8 cellular contexts compared by ENCODE assay signal in genomic region chr17:28747046-28747691, GRCh38. TPM values are rescaled to one million over a fixed set of nuclear protein-coding genes. Genes with fewer than 3 reads are reported as not detected.
DNase-seq lines count a peak whose midpoint lies in the region; ATAC-seq, FAIRE-seq and TF ChIP-seq lines count a peak whose summit lies in the region.
"Had no signal": no experiment of that assay in that cellular context is flagged by ENCODE, and none has a peak within 500 bp of the region (broad histone marks: within the 10 kb centered on the region; RNA-seq: fewer than 3 reads in every experiment).

No MANE protein-coding gene starts in this region.

- no peak overlapping the region for H2BK120ac ChIP-seq in IMR-90 (ENCODE audit: low read depth, low read length)

- DNase-seq in IMR-90 (no peak), keratinocyte (ENCODE audit: low read depth, low spot score) (no peak), NCI-H1105 (lab: John Stamatoyannopoulos, UW) (no peak), NCI-H1105 treated with DMSO at 0.1 percent for 48 hours (lab: John Stamatoyannopoulos, UW) (no peak)
- no peak for DNase-seq in activated T-cell treated with anti-CD3 and anti-CD28 coated beads, Interleukin-2, amount 50 U/mL, for 4 hours
- DNase-seq in stimulated activated naive CD8-positive, alpha-beta T cell treated with anti-CD3 and anti-CD28 coated beads, Interleukin-15, amount 100 ng/mL, for 72 hours = no peak
- DNase-seq: activated CD8-positive, alpha-beta memory T cell treated with anti-CD3 and anti-CD28 coated beads for 24 hours had no signal

- no peak overlapping the region for H2BK5ac ChIP-seq in IMR-90 (ENCODE audit: low read depth, low read length, poor library complexity, severe bottlenecking)

- no peak overlapping the region for H4K5ac ChIP-seq in IMR-90 (ENCODE audit: low read depth, low read length)

- no peak overlapping the region for H2AK5ac ChIP-seq in IMR-90 (ENCODE audit: low read depth, low read length)

- intact Hi-C loops in IMR-90 (cut with micrococcal nuclease) = no loop called here

- FAIRE-seq in keratinocyte (lab: Jason Lieb, UNC) = no peak

- TF ChIP-seq POLR2A in IMR-90 (IDR thresholded peaks at IDR 0.05; ENCODE audit: low read depth, low read length) = no peak

- H3K4me3 Mint-ChIP-seq in activated T-cell treated with anti-CD3 and anti-CD28 coated beads, Interleukin-2, amount 50 U/mL, for 4 hours = peak overlapping the region; percentile 91
- H3K4me3 Mint-ChIP-seq in stimulated activated naive CD8-positive, alpha-beta T cell treated with anti-CD3 and anti-CD28 coated beads, Interleukin-15, amount 100 ng/mL, for 72 hours = peak overlapping the region; percentile 96

- POLR2A ChIA-PET in IMR-90 (lab: Charles Lee; ENCODE audit: unreplicated experiment) = interaction anchor here (0.6 to 1.7 kb wide), 2 partner anchors 20 to 1995 kb away, joined by 3 to 6 read pairs; no protein-coding TSS in a partner anchor

- dilution Hi-C loops in IMR-90 (cut with HindIII; ENCODE audit: low sequenced_read_pairs, unreplicated experiment) (no loop called here), keratinocyte (cut with MboI; ENCODE audit: extremely low pct_ligation_motif_present, low sequenced_read_pairs) (no loop called here)

- no peak for TF ChIP-seq CTCF in IMR-90 (conservative IDR thresholded peaks at IDR 0.05; ENCODE audit: low read depth, low read length)
- TF ChIP-seq CTCF in keratinocyte (optimal IDR thresholded peaks at IDR 0.05 in 1 of 3, IDR thresholded peaks at IDR 0.05 in 1 of 3, conservative IDR thresholded peaks at IDR 0.05 in 1 of 3; ENCODE audit: extremely low read depth in 1 of 3, insufficient read depth in 2 of 3, low read length in 3 of 3) = no peak

- no peak overlapping the region for H3K4me2 ChIP-seq in IMR-90 (ENCODE audit: low read depth, low read length)
- peak overlapping the region; percentile 87 for H3K4me2 ChIP-seq in keratinocyte (ENCODE audit: control insufficient read depth, extremely low read depth, insufficient read depth, low read depth, low read length)

- no peak overlapping the region for H3K56ac ChIP-seq in IMR-90 (ENCODE audit: extremely low read depth, insufficient read depth, low read length)

- H2AK9ac ChIP-seq in IMR-90 (replicated peaks; ENCODE audit: low read depth, low read length, poor library complexity) = peak overlapping the region; percentile 99

- no peak overlapping the region for H3K18ac ChIP-seq in IMR-90 (ENCODE audit: low read depth, low read length)

- no peak overlapping the region for H2BK20ac ChIP-seq in IMR-90 (ENCODE audit: low read depth, low read length)

- no peak for ATAC-seq in IMR-90 (ENCODE audit: low read depth)
- ATAC-seq in activated T-cell treated with anti-CD3 and anti-CD28 coated beads, Interleukin-2, amount 50 U/mL, for 4 hours = no peak
- no peak for ATAC-seq in stimulated activated naive CD8-positive, alpha-beta T cell treated with anti-CD3 and anti-CD28 coated beads, Interleukin-15, amount 100 ng/mL, for 72 hours
- ATAC-seq in HG03097 (IDR thresholded peaks at IDR 0.05; ENCODE audit: low FRiP score, unreplicated experiment) = no peak

- H4K91ac ChIP-seq in IMR-90 (ENCODE audit: insufficient read depth, low read depth, low read length) = no peak overlapping the region

- H2AFZ ChIP-seq in IMR-90 (replicated peaks; ENCODE audit: low read length, poor library complexity) = no peak overlapping the region
- no peak overlapping the region for H2AFZ ChIP-seq in keratinocyte (ENCODE audit: control insufficient read depth, low read length)

- H3K9ac ChIP-seq in IMR-90 (ENCODE audit: low read depth, low read length) = no peak overlapping the region
- peak overlapping the region; percentile 96 for H3K9ac ChIP-seq in keratinocyte (ENCODE audit: control insufficient read depth, extremely low read depth, insufficient read depth, low read length)

- peaks cover 64% of the 10 kb centered on the region for H3K79me2 ChIP-seq in keratinocyte (ENCODE audit: control insufficient read depth, insufficient read depth, low read length)

- H3K27me3 Mint-ChIP-seq in activated T-cell treated with anti-CD3 and anti-CD28 coated beads, Interleukin-2, amount 50 U/mL, for 4 hours (ENCODE audit: low read depth) = no peaks in the 10 kb centered on the region
- H3K27me3 Mint-ChIP-seq in stimulated activated naive CD8-positive, alpha-beta T cell treated with anti-CD3 and anti-CD28 coated beads, Interleukin-15, amount 100 ng/mL, for 72 hours = no peaks in the 10 kb centered on the region

- H3K27ac ChIP-seq in IMR-90 (ENCODE audit: insufficient read depth, low read length) (no peak overlapping the region), keratinocyte (ENCODE audit: control insufficient read depth, insufficient read depth, low read length) (peak overlapping the region; percentile 91)

- H3K9me3 ChIP-seq in IMR-90 (ENCODE audit: control insufficient read depth, insufficient read depth, low read length) (no peaks in the 10 kb centered on the region), keratinocyte (ENCODE audit: control insufficient read depth, low read depth, low read length) (no peaks in the 10 kb centered on the region)

- no peak overlapping the region for H2BK15ac ChIP-seq in IMR-90 (ENCODE audit: low read depth, low read length)

- peaks cover 79% of the 10 kb centered on the region for H4K20me1 ChIP-seq in IMR-90 (ENCODE audit: insufficient read depth, low read length)
- H4K20me1 ChIP-seq in keratinocyte (ENCODE audit: control insufficient read depth, extremely low read depth, insufficient read depth, low read length) = peaks cover 42% of the 10 kb centered on the region

- H3K27ac Mint-ChIP-seq in stimulated activated naive CD8-positive, alpha-beta T cell treated with anti-CD3 and anti-CD28 coated beads, Interleukin-15, amount 100 ng/mL, for 72 hours = peak overlapping the region in 1 of 2 donors; percentile 90

- peaks cover 16 to 70% of the 10 kb centered on the region in 2 experiments for H3K79me1 ChIP-seq in IMR-90 (ENCODE audit: low read depth in 1 of 2, low read length in 2 of 2)

- 71% methylated on average over 4 of the region's 7 CpGs; no CpG with 5 or more reads in 1 of the 2 experiments for WGBS in IMR-90 (ENCODE audit: extremely low coverage in 2 of 2, insufficient read length in 1 of 2), 2 experiments

- H3K27me3 ChIP-seq in IMR-90 (ENCODE audit: control insufficient read depth, insufficient read depth, low read length) (no peaks in the 10 kb centered on the region), keratinocyte (ENCODE audit: control insufficient read depth, extremely low read depth, insufficient read depth, low read length) (no peaks in the 10 kb centered on the region)

- H3K9me1 ChIP-seq in IMR-90 (ENCODE audit: insufficient read depth, low read length) = peaks cover 8% of the 10 kb centered on the region; the same call in 1 of the 2 replicates
- peaks cover 7% of the 10 kb centered on the region for H3K9me1 ChIP-seq in keratinocyte (ENCODE audit: control insufficient read depth, extremely low read depth, insufficient read depth, low read length)

- no peak for TF ChIP-seq RAD21 in IMR-90 (IDR thresholded peaks at IDR 0.05; ENCODE audit: low read length)

- H4K8ac ChIP-seq in IMR-90 (ENCODE audit: low read depth in 2 of 2, low read length in 2 of 2) = no peak overlapping the region

- in situ Hi-C loops in IMR-90 (cut with MboI; ENCODE audit: low sequenced_read_pairs) = no loop called here

- H3K4me1 ChIP-seq in IMR-90 (ENCODE audit: control insufficient read depth, insufficient read depth, low read length) (peaks cover 16% of the 10 kb centered on the region), keratinocyte (ENCODE audit: control insufficient read depth, extremely low read depth, insufficient read depth, low read length) (peaks cover 36% of the 10 kb centered on the region)

- CTCF ChIA-PET in IMR-90 (lab: Yijun Ruan, JAX) = interaction anchor here (1.1 to 5.4 kb wide), 2 partner anchors 16 to 19 kb away, joined by 3 to 60 read pairs; partner anchors contain the start of genes NEK8 and TLCD1

- H3K9me3 Mint-ChIP-seq in activated T-cell treated with anti-CD3 and anti-CD28 coated beads, Interleukin-2, amount 50 U/mL, for 4 hours = no peaks in the 10 kb centered on the region
- no peaks in the 10 kb centered on the region for H3K9me3 Mint-ChIP-seq in stimulated activated naive CD8-positive, alpha-beta T cell treated with anti-CD3 and anti-CD28 coated beads, Interleukin-15, amount 100 ng/mL, for 72 hours

- H3K36me3 ChIP-seq in IMR-90 (ENCODE audit: control insufficient read depth, insufficient read depth, low read length) (peaks cover 51% of the 10 kb centered on the region), keratinocyte (ENCODE audit: control insufficient read depth in 2 of 2, extremely low read depth in 1 of 2, insufficient read depth in 2 of 2, low read length in 2 of 2) (peaks cover 39 to 49% of the 10 kb centered on the region in 2 experiments)

- H3K4me1 Mint-ChIP-seq in activated T-cell treated with anti-CD3 and anti-CD28 coated beads, Interleukin-2, amount 50 U/mL, for 4 hours (ENCODE audit: low read depth) = peaks cover 20% of the 10 kb centered on the region
- peaks cover 55% of the 10 kb centered on the region for H3K4me1 Mint-ChIP-seq in stimulated activated naive CD8-positive, alpha-beta T cell treated with anti-CD3 and anti-CD28 coated beads, Interleukin-15, amount 100 ng/mL, for 72 hours

- H3K4me3 ChIP-seq in IMR-90 (ENCODE audit: insufficient read depth, low read depth, low read length) (no peak overlapping the region), keratinocyte (ENCODE audit: control insufficient read depth in 2 of 3, extremely low read depth in 1 of 3, insufficient read depth in 2 of 3, low read depth in 1 of 3, low read length in 3 of 3) (peak overlapping the region; percentile 88 to 98 (median 89))

- H3K4ac ChIP-seq in IMR-90 (ENCODE audit: low read depth, low read length) = no peak overlapping the region

- H3K23ac ChIP-seq in IMR-90 (ENCODE audit: low read depth, low read length) = no peak overlapping the region

- no peak overlapping the region for H3K14ac ChIP-seq in IMR-90 (replicated peaks; ENCODE audit: low read depth, low read length)

- BruUV-seq in IMR-90 (replicated peaks; lab: Mats Ljungman, UMichigan) = no TSS peak

- peaks cover 3% of the 10 kb centered on the region for H3K36me3 Mint-ChIP-seq in activated T-cell treated with anti-CD3 and anti-CD28 coated beads, Interleukin-2, amount 50 U/mL, for 4 hours (ENCODE audit: insufficient read depth)

RNA-seq across cellular contexts. Expression of gene TRAF4, which starts 3.4 kb away (rescaled TPM):
- 27.5 and 36.9 TPM in 2 replicates for total RNA-seq in IMR-90 (2012; rRNA removed)
- polyA plus RNA-seq in IMR-90 (2012; rRNA removed) = 63.2 and 75.6 TPM in 2 replicates
- polyA plus RNA-seq in IMR-90 (2012; cell fraction: cytosol; rRNA removed) = 51.5 and 75.6 TPM in 2 replicates
- 310 and 764 TPM in 2 replicates for polyA plus RNA-seq in IMR-90 (2012; cell fraction: nucleus; rRNA removed; ENCODE audit: low replicate concordance)
- total RNA-seq in activated T-cell treated with anti-CD3 and anti-CD28 coated beads, Interleukin-2, amount 50 U/mL, for 4 hours = 100 to 1,000 TPM; 221 to 247 (median 229) TPM
- 57.3 to 69.4 TPM (median 60.5 TPM) in 3 replicates for polyA plus RNA-seq in keratinocyte
- 12.1 TPM for polyA plus RNA-seq in keratinocyte (2011; ENCODE audit: low read depth)
- polyA plus RNA-seq in keratinocyte (2011; cell fraction: cytosol; rRNA removed) = 34.2 and 49.5 TPM in 2 replicates
- 136 and 156 TPM in 2 replicates for polyA plus RNA-seq in keratinocyte (2011; cell fraction: nucleus; rRNA removed)
- 29.3 and 55.3 TPM in 2 replicates for polyA plus RNA-seq in keratinocyte (2012; ENCODE audit: low replicate concordance)
- polyA minus RNA-seq in keratinocyte = 78.9 to 246 TPM (median 103 TPM) in 3 replicates
- 74.6 TPM for polyA minus RNA-seq in keratinocyte (2011; cell fraction: cytosol; rRNA and poly(A)+ RNA removed)
- 85.4 and 89.2 TPM in 2 replicates for polyA minus RNA-seq in keratinocyte (2011; cell fraction: nucleus; rRNA and poly(A)+ RNA removed)

RNA-seq across cellular contexts. Expression of gene NEK8, which starts 18.6 kb away (rescaled TPM):
- total RNA-seq in IMR-90 (2012; rRNA removed) = 3.1 and 5.2 TPM in 2 replicates
- polyA plus RNA-seq in IMR-90 (2012; rRNA removed) (4.1 and 4.6 TPM in 2 replicates), keratinocyte (4.1 to 6.2 TPM (median 4.3 TPM) in 3 replicates)
- 2.6 and 5.8 TPM in 2 replicates for polyA plus RNA-seq in IMR-90 (2012; cell fraction: cytosol; rRNA removed)
- polyA plus RNA-seq in IMR-90 (2012; cell fraction: nucleus; rRNA removed; ENCODE audit: low replicate concordance) = 14.0 and 18.2 TPM in 2 replicates
- 1 to 10 TPM; 5.8 to 7.7 (median 7.6) TPM for total RNA-seq in activated T-cell treated with anti-CD3 and anti-CD28 coated beads, Interleukin-2, amount 50 U/mL, for 4 hours
- polyA plus RNA-seq in keratinocyte (2011; ENCODE audit: low read depth) = 0.17 TPM
- 2.1 and 3.0 TPM in 2 replicates for polyA plus RNA-seq in keratinocyte (2011; cell fraction: cytosol; rRNA removed)
- polyA plus RNA-seq in keratinocyte (2011; cell fraction: nucleus; rRNA removed) = 12.1 and 12.5 TPM in 2 replicates
- polyA plus RNA-seq in keratinocyte (2012; ENCODE audit: low replicate concordance) = 0.80 and 2.6 TPM in 2 replicates
- polyA minus RNA-seq in keratinocyte = 7.7 to 9.8 TPM (median 9.6 TPM) in 3 replicates
- polyA minus RNA-seq in keratinocyte (2011; cell fraction: cytosol; rRNA and poly(A)+ RNA removed) = 2.3 TPM
- polyA minus RNA-seq in keratinocyte (2011; cell fraction: nucleus; rRNA and poly(A)+ RNA removed) = 3.7 and 5.8 TPM in 2 replicates

RNA-seq across cellular contexts. Expression of gene TLCD1, which starts 21.1 kb away (rescaled TPM):
- total RNA-seq in IMR-90 (2012; rRNA removed) = 3.6 and 3.9 TPM in 2 replicates
- polyA plus RNA-seq in IMR-90 (2012; rRNA removed) (8.7 and 9.3 TPM in 2 replicates), keratinocyte (12.0 to 14.7 TPM (median 14.0 TPM) in 3 replicates)
- polyA plus RNA-seq in IMR-90 (2012; cell fraction: cytosol; rRNA removed) = 5.9 and 14.1 TPM in 2 replicates
- polyA plus RNA-seq in IMR-90 (2012; cell fraction: nucleus; rRNA removed; ENCODE audit: low replicate concordance) = 3.7 and 5.6 TPM in 2 replicates
- total RNA-seq in activated T-cell treated with anti-CD3 and anti-CD28 coated beads, Interleukin-2, amount 50 U/mL, for 4 hours = 10 to 100 TPM; 20.8 to 28.5 (median 23.8) TPM
- polyA plus RNA-seq in keratinocyte (2011; ENCODE audit: low read depth) = 1.1 TPM
- polyA plus RNA-seq in keratinocyte (2011; cell fraction: cytosol; rRNA removed) = 11.8 and 15.0 TPM in 2 replicates
- 9.3 and 9.5 TPM in 2 replicates for polyA plus RNA-seq in keratinocyte (2011; cell fraction: nucleus; rRNA removed)
- polyA plus RNA-seq in keratinocyte (2012; ENCODE audit: low replicate concordance) = 12.2 and 12.6 TPM in 2 replicates
- polyA minus RNA-seq in keratinocyte = 12.0 to 13.8 TPM (median 13.1 TPM) in 3 replicates
- polyA minus RNA-seq in keratinocyte (2011; cell fraction: cytosol; rRNA and poly(A)+ RNA removed) = 8.8 TPM
- 3.4 and 8.8 TPM in 2 replicates for polyA minus RNA-seq in keratinocyte (2011; cell fraction: nucleus; rRNA and poly(A)+ RNA removed)

RNA-seq across cellular contexts. Expression of gene RPL23A, which starts 27.4 kb away (rescaled TPM):
- total RNA-seq in IMR-90 (2012; rRNA removed) = 572 and 596 TPM in 2 replicates
- polyA plus RNA-seq in IMR-90 (2012; rRNA removed) = 958 and 1,004 TPM in 2 replicates
- 180 and 421 TPM in 2 replicates for polyA plus RNA-seq in IMR-90 (2012; cell fraction: cytosol; rRNA removed)
- 47.7 and 402 TPM in 2 replicates for polyA plus RNA-seq in IMR-90 (2012; cell fraction: nucleus; rRNA removed; ENCODE audit: low replicate concordance)
- total RNA-seq in activated T-cell treated with anti-CD3 and anti-CD28 coated beads, Interleukin-2, amount 50 U/mL, for 4 hours = 1,000 to 10,000 TPM; 2,218 to 2,392 (median 2,312) TPM
- 976 to 1,971 TPM (median 1,096 TPM) in 3 replicates for polyA plus RNA-seq in keratinocyte
- 1,360 TPM for polyA plus RNA-seq in keratinocyte (2011; ENCODE audit: low read depth)
- polyA plus RNA-seq in keratinocyte (2011; cell fraction: cytosol; rRNA removed) = 1,303 and 1,911 TPM in 2 replicates
- 362 and 498 TPM in 2 replicates for polyA plus RNA-seq in keratinocyte (2011; cell fraction: nucleus; rRNA removed)
- 1,164 and 2,033 TPM in 2 replicates for polyA plus RNA-seq in keratinocyte (2012; ENCODE audit: low replicate concordance)
- polyA minus RNA-seq in keratinocyte = 118 to 1,597 TPM (median 833 TPM) in 3 replicates
- 861 TPM for polyA minus RNA-seq in keratinocyte (2011; cell fraction: cytosol; rRNA and poly(A)+ RNA removed)
- polyA minus RNA-seq in keratinocyte (2011; cell fraction: nucleus; rRNA and poly(A)+ RNA removed) = 131 and 202 TPM in 2 replicates

RNA-seq across cellular contexts. Expression of gene RAB34, which starts 29.5 kb away (rescaled TPM):
- total RNA-seq in IMR-90 (2012; rRNA removed) = 304 and 351 TPM in 2 replicates
- polyA plus RNA-seq in IMR-90 (2012; rRNA removed) (374 and 387 TPM in 2 replicates), keratinocyte (115 to 180 TPM (median 134 TPM) in 3 replicates)
- 274 and 575 TPM in 2 replicates for polyA plus RNA-seq in IMR-90 (2012; cell fraction: cytosol; rRNA removed)
- polyA plus RNA-seq in IMR-90 (2012; cell fraction: nucleus; rRNA removed; ENCODE audit: low replicate concordance) = 417 and 521 TPM in 2 replicates
- 100 to 1,000 TPM in 1 of 3 donors, 10 to 100 TPM in 2; 11.3 to 100 (median 14.1) TPM for total RNA-seq in activated T-cell treated with anti-CD3 and anti-CD28 coated beads, Interleukin-2, amount 50 U/mL, for 4 hours
- polyA plus RNA-seq in keratinocyte (2011; ENCODE audit: low read depth) = 26.8 TPM
- 119 and 128 TPM in 2 replicates for polyA plus RNA-seq in keratinocyte (2011; cell fraction: cytosol; rRNA removed)
- 105 TPM in 2 replicates for polyA plus RNA-seq in keratinocyte (2011; cell fraction: nucleus; rRNA removed)
- polyA plus RNA-seq in keratinocyte (2012; ENCODE audit: low replicate concordance) = 41.3 and 114 TPM in 2 replicates
- 125 to 177 TPM (median 135 TPM) in 3 replicates for polyA minus RNA-seq in keratinocyte
- polyA minus RNA-seq in keratinocyte (2011; cell fraction: cytosol; rRNA and poly(A)+ RNA removed) = 104 TPM
- polyA minus RNA-seq in keratinocyte (2011; cell fraction: nucleus; rRNA and poly(A)+ RNA removed) = 23.2 and 26.4 TPM in 2 replicates
